ENCODE assay signal across 9 cellular contexts in genomic region chr6:73774311-73774766, GRCh38.
DNase-seq lines count a peak whose midpoint lies in the region; ATAC-seq and TF ChIP-seq lines count a peak whose summit lies in the region.
"Had no signal": no experiment of that assay in that cellular context is flagged by ENCODE, and none has a peak within 500 bp of the region (broad histone marks: within the 10 kb centered on the region; RNA-seq: fewer than 3 reads in every experiment).

No MANE protein-coding gene starts in this region.

- CTCF ChIA-PET in Caco-2 (lab: Charles Lee) = no interaction called here

- H3K9me3 Mint-ChIP-seq in Caco-2 (ENCODE audit: unreplicated experiment) (no peaks in the 10 kb centered on the region), progenitor cell of endocrine pancreas (ENCODE audit: low read depth) (peaks cover 5% of the 10 kb centered on the region)
- H3K9me3 Mint-ChIP-seq: H9 had no signal

- H3K4me3 Mint-ChIP-seq in Caco-2 (ENCODE audit: unreplicated experiment) = no peak overlapping the region
- no peak overlapping the region for H3K4me3 Mint-ChIP-seq in progenitor cell of endocrine pancreas (ENCODE audit: low read depth)
- H3K4me3 Mint-ChIP-seq: H9 had no signal

- no peak overlapping the region for H3K4me3 ChIP-seq in Caco-2 (ENCODE audit: low read depth, low read length)

- H3K4me1 ChIP-seq in Caco-2 = no peaks in the 10 kb centered on the region

- POLR2A ChIA-PET in Caco-2 (lab: Charles Lee) = no interaction called here

- TF ChIP-seq CTCF in Caco-2 (IDR thresholded peaks at IDR 0.05; ENCODE audit: insufficient read depth in 1 of 2, low read depth in 1 of 2, low read length in 1 of 2, severe bottlenecking in 1 of 2, unreplicated experiment in 1 of 2) (no peak), progenitor cell of endocrine pancreas (IDR thresholded peaks at IDR 0.05; ENCODE audit: unreplicated experiment) (no peak)

- no peak overlapping the region for H3K27ac Mint-ChIP-seq in Caco-2 (ENCODE audit: unreplicated experiment)
- H3K27ac Mint-ChIP-seq in progenitor cell of endocrine pancreas = no peak overlapping the region
- H3K27ac Mint-ChIP-seq: H9 had no signal

- no peaks in the 10 kb centered on the region for H3K36me3 ChIP-seq in Caco-2 (ENCODE audit: control insufficient read depth, insufficient read depth, low read length)

- H3K4me1 Mint-ChIP-seq in Caco-2 (ENCODE audit: low read depth, unreplicated experiment) (peaks cover 6% of the 10 kb centered on the region), progenitor cell of endocrine pancreas (ENCODE audit: low read depth) (no peaks in the 10 kb centered on the region)

- no peaks in the 10 kb centered on the region for H3K27me3 ChIP-seq in Caco-2 (replicated peaks; ENCODE audit: control insufficient read depth, insufficient read depth, low read length)

- no peaks in the 10 kb centered on the region for H3K36me3 Mint-ChIP-seq in Caco-2 (ENCODE audit: insufficient read depth, unreplicated experiment)
- no peaks in the 10 kb centered on the region for H3K36me3 Mint-ChIP-seq in progenitor cell of endocrine pancreas (ENCODE audit: insufficient read depth)

- H3K27me3 Mint-ChIP-seq in Caco-2 (ENCODE audit: insufficient read depth, unreplicated experiment) (peaks cover 6% of the 10 kb centered on the region), progenitor cell of endocrine pancreas (no peaks in the 10 kb centered on the region)

- intact Hi-C loops in Caco-2 (cut with micrococcal nuclease; ENCODE audit: unreplicated experiment) = no loop called here

- no peaks in the 10 kb centered on the region for H3K9me3 ChIP-seq in Caco-2

- ATAC-seq in GM21619 (IDR thresholded peaks at IDR 0.05; ENCODE audit: unreplicated experiment) = peak; percentile 85

- DNase-seq in NCI-H460 (ENCODE audit: extremely low read depth, low read depth) (peak; percentile 69), fibroblast of the conjunctiva (ENCODE audit: low read depth) (peak; percentile 95), stromal cell of bone marrow (ENCODE audit: low read depth) (peak; percentile 77), Caco-2 (no peak), Ammon's horn (ENCODE audit: low spot score) (no peak), progenitor cell of endocrine pancreas (ENCODE audit: low spot score, unreplicated experiment) (no peak), NCI-H146 treated with DMSO at 0.1 percent for 48 hours (lab: John Stamatoyannopoulos, UW; ENCODE audit: unreplicated experiment) (no peak)
- DNase-seq: H9 had no signal

- no TSS peak for BruUV-seq in Caco-2 (replicated peaks; lab: Mats Ljungman, UMichigan)

Comparison
In these comparisons a context has a peak if more than half of its experiments do, and no peak if none do; other contexts are left out.
1. DNase-seq: peak in NCI-H460 (single experiment), fibroblast of the conjunctiva (single experiment) and stromal cell of bone marrow (single experiment); none in Caco-2 (0 of 2), Ammon's horn (single experiment), progenitor cell of endocrine pancreas (single experiment) and NCI-H146 treated with DMSO at 0.1 percent for 48 hours (single experiment).